Comparison of ENCODE assay signal across 9 cellular contexts in the genomic region with DNA sequence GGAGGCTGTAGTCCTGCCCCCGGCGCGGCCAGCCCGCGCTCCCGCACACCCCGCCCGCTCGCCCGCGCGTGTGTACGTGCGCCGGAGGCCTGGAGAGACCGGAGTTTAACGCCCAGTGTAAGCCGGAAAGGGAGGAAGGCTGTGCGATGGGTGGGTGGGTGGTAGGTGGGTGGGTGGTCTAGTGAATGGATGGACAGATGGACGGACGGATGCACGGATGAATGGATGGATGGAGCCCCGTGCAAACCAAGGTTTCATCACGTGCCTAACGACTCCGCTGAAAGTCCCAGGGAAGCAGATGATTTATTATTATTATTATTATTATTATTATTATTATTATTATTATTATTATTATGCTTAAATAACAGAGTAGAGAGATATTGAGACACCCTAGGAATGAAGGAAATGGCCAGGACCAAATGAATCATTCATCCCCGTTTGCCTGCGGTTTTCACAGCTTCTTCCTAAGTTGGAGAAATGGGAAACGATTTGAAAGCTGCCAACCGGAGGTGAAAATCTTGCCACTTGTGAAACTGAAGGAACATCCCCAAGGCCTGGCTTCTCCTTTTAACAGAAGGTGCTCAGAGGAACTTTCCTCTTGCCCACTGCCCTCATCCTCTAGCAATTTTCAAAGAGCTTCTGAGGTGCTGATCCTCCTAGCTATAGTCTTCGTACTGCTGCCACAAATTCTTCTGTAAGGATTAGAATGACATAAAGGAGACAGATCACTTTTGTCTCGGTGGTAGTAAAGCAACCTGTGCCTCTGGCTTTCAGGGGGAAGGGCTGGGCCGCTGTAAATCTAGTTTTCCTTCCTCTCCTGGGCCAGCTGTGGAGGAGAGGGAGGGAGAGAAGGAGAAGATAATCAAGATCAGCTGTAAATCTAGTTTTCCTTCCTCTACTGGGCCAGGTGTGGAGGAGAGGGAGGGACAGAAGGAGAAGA. TPM values are rescaled to one million over a fixed set of nuclear protein-coding genes. Genes with fewer than 3 reads are reported as not detected.
DNase-seq lines count a peak whose midpoint lies in the region; ATAC-seq and TF ChIP-seq lines count a peak whose summit lies in the region.
"Had no signal": no experiment of that assay in that cellular context is flagged by ENCODE, and none has a peak within 500 bp of the region (broad histone marks: within the 10 kb centered on the region; RNA-seq: fewer than 3 reads in every experiment).

No MANE protein-coding gene starts in this region.

- no peak overlapping the region for H3K4me3 Mint-ChIP-seq in activated T-helper 1 cell treated with anti-CD3 and anti-CD28 coated beads, Interleukin-12 subunit alpha, Interleukin-12 subunit beta, Interleukin-2, Interleukin-4 antibody, amounts not matched to agents 30 ng/mL and 10 ng/mL and 1 ng/mL, durations not matched to agents 14 hours and 24 hours and 36 hours
- no peak overlapping the region for H3K4me3 Mint-ChIP-seq in activated CD8-positive, alpha-beta memory T cell treated with anti-CD3 and anti-CD28 coated beads, Interleukin-2, amount 10 ng/mL, durations not matched to agents 7 days and 5 days

- TF ChIP-seq CTCF in GM06990 (IDR thresholded peaks at IDR 0.05; ENCODE audit: insufficient read depth, low read length, poor library complexity, severe bottlenecking), result no peak
- no peak for TF ChIP-seq CTCF in RWPE2 (IDR thresholded peaks at IDR 0.05; ENCODE audit: poor library complexity, severe bottlenecking)
- no peak for TF ChIP-seq CTCF in fibroblast of the aortic adventitia (IDR thresholded peaks at IDR 0.05; ENCODE audit: insufficient read depth, low read length)
- no peak for TF ChIP-seq CTCF in gastrocnemius medialis (IDR thresholded peaks at IDR 0.05 in 4 of 5, conservative IDR thresholded peaks at IDR 0.05 in 1 of 5)

- H3K9me3 ChIP-seq in RWPE2 (ENCODE audit: severe bottlenecking) (no peaks in the 10 kb centered on the region), gastrocnemius medialis (no peaks in the 10 kb centered on the region)

- no peaks in the 10 kb centered on the region for H3K4me1 ChIP-seq in RWPE2 (ENCODE audit: insufficient read depth, poor library complexity, severe bottlenecking)
- no peaks in the 10 kb centered on the region for H3K4me1 ChIP-seq in gastrocnemius medialis

- H3K4me1 Mint-ChIP-seq in activated T-helper 1 cell treated with anti-CD3 and anti-CD28 coated beads, Interleukin-12 subunit alpha, Interleukin-12 subunit beta, Interleukin-2, Interleukin-4 antibody, amounts not matched to agents 30 ng/mL and 10 ng/mL and 1 ng/mL, durations not matched to agents 14 hours and 24 hours and 36 hours (ENCODE audit: low read depth), result no peaks in the 10 kb centered on the region
- H3K4me1 Mint-ChIP-seq in activated CD8-positive, alpha-beta memory T cell treated with anti-CD3 and anti-CD28 coated beads, Interleukin-2, amount 10 ng/mL, durations not matched to agents 7 days and 5 days, result peaks cover 2% of the 10 kb centered on the region

- H3K27ac Mint-ChIP-seq in activated T-helper 1 cell treated with anti-CD3 and anti-CD28 coated beads, Interleukin-12 subunit alpha, Interleukin-12 subunit beta, Interleukin-2, Interleukin-4 antibody, amounts not matched to agents 30 ng/mL and 10 ng/mL and 1 ng/mL, durations not matched to agents 14 hours and 24 hours and 36 hours, result no peak overlapping the region
- no peak overlapping the region for H3K27ac Mint-ChIP-seq in activated CD8-positive, alpha-beta memory T cell treated with anti-CD3 and anti-CD28 coated beads, Interleukin-2, amount 10 ng/mL, durations not matched to agents 7 days and 5 days
- H3K27ac Mint-ChIP-seq: effector memory CD8-positive, alpha-beta T cell had no signal

- DNase-seq in GM06990 (ENCODE audit: extremely low read depth, insufficient read length) (no peak), RWPE2 (ENCODE audit: low spot score) (no peak), fibroblast of the aortic adventitia (ENCODE audit: low read depth) (peak; percentile 12), gastrocnemius medialis (no peak), DMS114 treated with DMSO at 0.1 percent for 48 hours (lab: John Stamatoyannopoulos, UW; ENCODE audit: unreplicated experiment) (no peak), CD1c-positive myeloid dendritic cell (ENCODE audit: extremely low spot score) (no peak)
- DNase-seq in activated T-helper 1 cell treated with anti-CD3 and anti-CD28 coated beads, Interleukin-12 subunit alpha, Interleukin-12 subunit beta, Interleukin-2, Interleukin-4 antibody, amounts not matched to agents 30 ng/mL and 10 ng/mL and 1 ng/mL, durations not matched to agents 14 hours and 24 hours and 36 hours (ENCODE audit: low spot score), result no peak
- DNase-seq in activated CD8-positive, alpha-beta memory T cell treated with anti-CD3 and anti-CD28 coated beads, Interleukin-2, amount 10 ng/mL, durations not matched to agents 7 days and 5 days, result no peak
- DNase-seq: effector memory CD8-positive, alpha-beta T cell had no signal

- peaks cover 32% of the 10 kb centered on the region for H3K27me3 Mint-ChIP-seq in activated T-helper 1 cell treated with anti-CD3 and anti-CD28 coated beads, Interleukin-12 subunit alpha, Interleukin-12 subunit beta, Interleukin-2, Interleukin-4 antibody, amounts not matched to agents 30 ng/mL and 10 ng/mL and 1 ng/mL, durations not matched to agents 14 hours and 24 hours and 36 hours (ENCODE audit: insufficient read depth)
- peaks cover 31% of the 10 kb centered on the region for H3K27me3 Mint-ChIP-seq in activated CD8-positive, alpha-beta memory T cell treated with anti-CD3 and anti-CD28 coated beads, Interleukin-2, amount 10 ng/mL, durations not matched to agents 7 days and 5 days

- TF ChIP-seq POLR2A in gastrocnemius medialis (IDR thresholded peaks at IDR 0.05), result no peak

- H3K36me3 ChIP-seq in GM06990 (ENCODE audit: control insufficient read depth, insufficient read depth, low read length), result no peaks in the 10 kb centered on the region
- no peaks in the 10 kb centered on the region for H3K36me3 ChIP-seq in RWPE2 (ENCODE audit: low read depth)
- no peaks in the 10 kb centered on the region for H3K36me3 ChIP-seq in gastrocnemius medialis

- H3K9me3 Mint-ChIP-seq in activated T-helper 1 cell treated with anti-CD3 and anti-CD28 coated beads, Interleukin-12 subunit alpha, Interleukin-12 subunit beta, Interleukin-2, Interleukin-4 antibody, amounts not matched to agents 30 ng/mL and 10 ng/mL and 1 ng/mL, durations not matched to agents 14 hours and 24 hours and 36 hours, result no peaks in the 10 kb centered on the region
- no peaks in the 10 kb centered on the region for H3K9me3 Mint-ChIP-seq in activated CD8-positive, alpha-beta memory T cell treated with anti-CD3 and anti-CD28 coated beads, Interleukin-2, amount 10 ng/mL, durations not matched to agents 7 days and 5 days (ENCODE audit: low read depth)

- H3K27ac ChIP-seq in RWPE2 (ENCODE audit: poor library complexity, severe bottlenecking), result no peak overlapping the region
- no peak overlapping the region for H3K27ac ChIP-seq in gastrocnemius medialis

- peak overlapping the region; percentile 31 for H3K4me3 ChIP-seq in GM06990 (replicated peaks; ENCODE audit: low read depth, low read length)
- peak overlapping the region; percentile 36 for H3K4me3 ChIP-seq in RWPE2 (ENCODE audit: severe bottlenecking)
- peak overlapping the region; percentile 66 for H3K4me3 ChIP-seq in fibroblast of the aortic adventitia (ENCODE audit: low read depth, low read length)
- peak overlapping the region; percentile 35 to 43 (median 40) for H3K4me3 ChIP-seq in gastrocnemius medialis

- CTCF ChIA-PET in activated CD8-positive, alpha-beta memory T cell treated with anti-CD3 and anti-CD28 coated beads, Interleukin-2, amount 10 ng/mL, durations not matched to agents 7 days and 5 days (lab: Charles Lee), result no interaction called here

- peaks cover 4% of the 10 kb centered on the region for H3K27me3 ChIP-seq in GM06990 (replicated peaks; ENCODE audit: control insufficient read depth, insufficient read depth, low read length)
- H3K27me3 ChIP-seq in RWPE2 (ENCODE audit: insufficient read depth, poor library complexity, severe bottlenecking), result peaks cover 10% of the 10 kb centered on the region
- H3K27me3 ChIP-seq in gastrocnemius medialis, result peaks cover 4 to 29% (median 28%) of the 10 kb centered on the region in 3 donors

- ATAC-seq in RWPE2 (ENCODE audit: low read depth) (no peak), gastrocnemius medialis (no peak)
- ATAC-seq in activated CD8-positive, alpha-beta memory T cell treated with anti-CD3 and anti-CD28 coated beads, Interleukin-2, amount 10 ng/mL, durations not matched to agents 7 days and 5 days, result no peak
- ATAC-seq: effector memory CD8-positive, alpha-beta T cell had no signal

- no peaks in the 10 kb centered on the region for H3K36me3 Mint-ChIP-seq in activated T-helper 1 cell treated with anti-CD3 and anti-CD28 coated beads, Interleukin-12 subunit alpha, Interleukin-12 subunit beta, Interleukin-2, Interleukin-4 antibody, amounts not matched to agents 30 ng/mL and 10 ng/mL and 1 ng/mL, durations not matched to agents 14 hours and 24 hours and 36 hours (ENCODE audit: low read depth)
- H3K36me3 Mint-ChIP-seq in activated CD8-positive, alpha-beta memory T cell treated with anti-CD3 and anti-CD28 coated beads, Interleukin-2, amount 10 ng/mL, durations not matched to agents 7 days and 5 days, result no peaks in the 10 kb centered on the region

- intact Hi-C loops in gastrocnemius medialis (cut with DNase I; ENCODE audit: low total_unique reads), result no loop called here
- intact Hi-C loops in activated T-helper 1 cell treated with anti-CD3 and anti-CD28 coated beads, Interleukin-12 subunit alpha, Interleukin-12 subunit beta, Interleukin-2, Interleukin-4 antibody, amounts not matched to agents 30 ng/mL and 10 ng/mL and 1 ng/mL, durations not matched to agents 14 hours and 24 hours and 36 hours (cut with micrococcal nuclease), result no loop called here

- in situ Hi-C loops in gastrocnemius medialis (cut with MboI; ENCODE audit: low sequenced_read_pairs in 4 of 4), result no loop called here

RNA-seq across cellular contexts. Expression of a gene that starts 0.6 kb away (rescaled TPM):
- total RNA-seq in fibroblast of the aortic adventitia (ENCODE audit: low replicate concordance) (0.63 TPM in 1 of 2 replicates, not detected in the other), gastrocnemius medialis (not detected)
- not detected in 2 replicates for total RNA-seq in activated T-helper 1 cell treated with anti-CD3 and anti-CD28 coated beads, Interleukin-12 subunit alpha, Interleukin-12 subunit beta, Interleukin-2, Interleukin-4 antibody, amounts not matched to agents 30 ng/mL and 10 ng/mL and 1 ng/mL, durations not matched to agents 14 hours and 24 hours and 36 hours
- not detected for total RNA-seq in activated CD8-positive, alpha-beta memory T cell treated with anti-CD3 and anti-CD28 coated beads, Interleukin-2, amount 10 ng/mL, durations not matched to agents 7 days and 5 days
